10 cellular contexts compared by ENCODE assay signal in genomic region chr11:114296190-114296978, GRCh38. TPM values are rescaled to one million over a fixed set of nuclear protein-coding genes. Genes with fewer than 3 reads are reported as not detected.
A peak's percentile ranks its signal among the peaks of the same experiment; 100 is the strongest.
DNase-seq lines count a peak whose midpoint lies in the region; ATAC-seq and TF ChIP-seq lines count a peak whose summit lies in the region.
"Had no signal": no experiment of that assay in that cellular context is flagged by ENCODE, and none has a peak within 500 bp of the region (broad histone marks: within the 10 kb centered on the region; RNA-seq: fewer than 3 reads in every experiment).

Gene NNMT (plus strand): TSS chr11:114296399. CDS start chr11:114296557, 158 bp downstream.

- no peaks in the 10 kb centered on the region for H3K9me3 ChIP-seq in Karpas-422 (ENCODE audit: low read length)

- no peak within 1 kb of the TSS for H3K4me3 Mint-ChIP-seq in stimulated activated memory B cell treated with anti-CD40 and anti-IgM and Interleukin-4, amounts not matched to agents 10 μg/mL and 1 μg/mL and 100 μg/mL, for 72 hours
- H3K4me3 Mint-ChIP-seq: activated CD4-positive, alpha-beta T cell treated with anti-CD3 and anti-CD28 coated beads, Interleukin-2, amount 10 ng/mL, durations not matched to agents 7 days and 5 days; naive B cell had no signal

- H3K27me3 ChIP-seq in brain microvascular endothelial cell (replicated peaks) (no peaks in the 10 kb centered on the region), Karpas-422 (ENCODE audit: low read length) (no peaks in the 10 kb centered on the region)

- H3K27me3 Mint-ChIP-seq in stimulated activated memory B cell treated with anti-CD40 and anti-IgM and Interleukin-4, amounts not matched to agents 10 μg/mL and 1 μg/mL and 100 μg/mL, for 72 hours = peaks cover 36% of the 10 kb centered on the region

- DNase-seq in GOT3 (lab: John Stamatoyannopoulos, UW) (peak; percentile 8), brain microvascular endothelial cell (peak; percentile 90), kidney tubule cell (ENCODE audit: low spot score) (peak; percentile 96), HuH-7.5 (ENCODE audit: low spot score) (no peak), Karpas-422 (no peak)
- DNase-seq: activated CD4-positive, alpha-beta T cell treated with anti-CD3 and anti-CD28 coated beads, Interleukin-2, amount 10 ng/mL, durations not matched to agents 7 days and 5 days; naive B cell had no signal

- in situ Hi-C loops in brain microvascular endothelial cell (cut with HindIII; ENCODE audit: low pct_ligation_motif_present, low sequenced_read_pairs) = no loop called here

- H3K27ac Mint-ChIP-seq in stimulated activated memory B cell treated with anti-CD40 and anti-IgM and Interleukin-4, amounts not matched to agents 10 μg/mL and 1 μg/mL and 100 μg/mL, for 72 hours = no peak within 1 kb of the TSS
- H3K27ac Mint-ChIP-seq: activated CD4-positive, alpha-beta T cell treated with anti-CD3 and anti-CD28 coated beads, Interleukin-2, amount 10 ng/mL, durations not matched to agents 7 days and 5 days had no signal

- no peaks in the 10 kb centered on the region for H3K79me2 ChIP-seq in Karpas-422 (ENCODE audit: low read length)

- no peaks in the 10 kb centered on the region for H4K20me1 ChIP-seq in Karpas-422 (ENCODE audit: insufficient read depth, low read depth, low read length)

- H3K27ac ChIP-seq in brain microvascular endothelial cell = peak within 1 kb of the TSS; percentile 96
- no peak within 1 kb of the TSS for H3K27ac ChIP-seq in Karpas-422 (ENCODE audit: low read length)

- no peaks in the 10 kb centered on the region for H3K36me3 Mint-ChIP-seq in stimulated activated memory B cell treated with anti-CD40 and anti-IgM and Interleukin-4, amounts not matched to agents 10 μg/mL and 1 μg/mL and 100 μg/mL, for 72 hours
- H3K36me3 Mint-ChIP-seq: naive B cell had no signal

- peaks cover 18% of the 10 kb centered on the region for H3K36me3 ChIP-seq in brain microvascular endothelial cell (replicated peaks)
- H3K36me3 ChIP-seq in Karpas-422 (ENCODE audit: insufficient read depth, low read length) = no peaks in the 10 kb centered on the region

- peak; percentile 48 for ATAC-seq in stimulated activated memory B cell treated with anti-CD40 and anti-IgM and Interleukin-4, amounts not matched to agents 10 μg/mL and 1 μg/mL and 100 μg/mL, for 72 hours
- no peak for ATAC-seq in HG02973 (IDR thresholded peaks at IDR 0.05; ENCODE audit: unreplicated experiment)
- ATAC-seq in HG02623 (IDR thresholded peaks at IDR 0.05; ENCODE audit: unreplicated experiment) = no peak

- H3K4me1 ChIP-seq in Karpas-422 (ENCODE audit: low read length) = no peaks in the 10 kb centered on the region

- H2AFZ ChIP-seq in Karpas-422 (ENCODE audit: low read length) = no peak within 1 kb of the TSS

- no peaks in the 10 kb centered on the region for H3K9me2 ChIP-seq in Karpas-422 (replicated peaks; ENCODE audit: insufficient read depth, low read length)

- peaks cover 13% of the 10 kb centered on the region for H3K9me3 Mint-ChIP-seq in stimulated activated memory B cell treated with anti-CD40 and anti-IgM and Interleukin-4, amounts not matched to agents 10 μg/mL and 1 μg/mL and 100 μg/mL, for 72 hours
- H3K9me3 Mint-ChIP-seq: activated CD4-positive, alpha-beta T cell treated with anti-CD3 and anti-CD28 coated beads, Interleukin-2, amount 10 ng/mL, durations not matched to agents 7 days and 5 days had no signal

- peak; percentile 9 for TF ChIP-seq CTCF in brain microvascular endothelial cell (IDR thresholded peaks at IDR 0.05; ENCODE audit: low read depth, low read length, missing control alignments)

- no peak within 1 kb of the TSS for H3K4me2 ChIP-seq in Karpas-422 (ENCODE audit: low read depth, low read length, poor library complexity, severe bottlenecking)

- H3K4me1 Mint-ChIP-seq in stimulated activated memory B cell treated with anti-CD40 and anti-IgM and Interleukin-4, amounts not matched to agents 10 μg/mL and 1 μg/mL and 100 μg/mL, for 72 hours = no peaks in the 10 kb centered on the region
- H3K4me1 Mint-ChIP-seq: naive B cell had no signal

- no peak within 1 kb of the TSS for H3K9ac ChIP-seq in Karpas-422 (ENCODE audit: low read length)

- H3K4me3 ChIP-seq in brain microvascular endothelial cell (ENCODE audit: low read depth, low read length) (peak within 1 kb of the TSS; percentile 68), Karpas-422 (ENCODE audit: low read length) (no peak within 1 kb of the TSS)

RNA-seq across cellular contexts. Expression of gene NNMT, which starts in this region (rescaled TPM):
- total RNA-seq in Karpas-422 (2014; rRNA removed; shearing (Covaris generic); ENCODE audit: low replicate concordance) = not detected in 2 replicates
- total RNA-seq: activated CD4-positive, alpha-beta T cell treated with anti-CD3 and anti-CD28 coated beads, Interleukin-2, amount 10 ng/mL, durations not matched to agents 7 days and 5 days had no signal

Comparison
In these comparisons a context has a peak if more than half of its experiments do, and no peak if none do; other contexts are left out.
1. DNase-seq: peak in GOT3 (single experiment), brain microvascular endothelial cell (single experiment) and kidney tubule cell (single experiment); none in HuH-7.5 (single experiment) and Karpas-422 (single experiment).